Comparison of ENCODE assay signal across 7 cellular contexts in genomic region chr17:63425478-63425877, GRCh38. TPM values are rescaled to one million over a fixed set of nuclear protein-coding genes. Genes with fewer than 3 reads are reported as not detected.
DNase-seq lines count a peak whose midpoint lies in the region; ATAC-seq and TF ChIP-seq lines count a peak whose summit lies in the region.

No MANE protein-coding gene starts in this region.

- H3K27me3 ChIP-seq in neutrophil, result no peaks in the 10 kb centered on the region
- no peaks in the 10 kb centered on the region for H3K27me3 ChIP-seq in thoracic aorta (replicated peaks; ENCODE audit: insufficient read depth)

- H3K9me3 ChIP-seq in neutrophil (no peaks in the 10 kb centered on the region), thoracic aorta (no peaks in the 10 kb centered on the region)

- peak; percentile 78 for ATAC-seq in thoracic aorta (ENCODE audit: insufficient number of reproducible peaks, low FRiP score, low read depth)

- no peaks in the 10 kb centered on the region for H3K4me1 ChIP-seq in neutrophil (ENCODE audit: control insufficient read depth in 1 of 2, insufficient read depth in 1 of 2, low read depth in 1 of 2, low read length in 1 of 2)
- H3K4me1 ChIP-seq in thoracic aorta (ENCODE audit: control insufficient read depth in 1 of 2, low read depth in 2 of 2), result peaks cover 0 to 4% of the 10 kb centered on the region in 2 donors

- H3K4me3 ChIP-seq in neutrophil (ENCODE audit: low read depth in 1 of 2, low read length in 1 of 2) (no peak overlapping the region), thoracic aorta (no peak overlapping the region)

- TF ChIP-seq CTCF in GM12874 (IDR thresholded peaks at IDR 0.05; ENCODE audit: insufficient read depth, low read depth, low read length) (peak; percentile 83), neutrophil (IDR thresholded peaks at IDR 0.05) (peak; percentile 75), thoracic aorta (IDR thresholded peaks at IDR 0.05) (peak; percentile 88)

- H3K27ac ChIP-seq in neutrophil, result no peak overlapping the region
- H3K27ac ChIP-seq in thoracic aorta, result no peak overlapping the region

- DNase-seq in LHCN-M2 (ENCODE audit: low read depth) (peak; percentile 74), RPMI8226 (peak; percentile 75), fibroblast of peridontal ligament (ENCODE audit: extremely low read depth) (peak; percentile 93), thoracic aorta (ENCODE audit: low spot score) (peak; percentile 40)
- DNase-seq in activated T-cell treated with anti-CD3 and anti-CD28 coated beads, Interleukin-2, amount 50 U/mL, for 48 hours, result peak; percentile 78 to 80

- H3K36me3 ChIP-seq in neutrophil (peaks cover 32% of the 10 kb centered on the region), thoracic aorta (peaks cover under 1% of the 10 kb centered on the region)

RNA-seq across cellular contexts. Expression of gene CYB561, which starts 20.6 kb away (rescaled TPM):
- total RNA-seq in LHCN-M2 (2014; rRNA removed) (3.8 and 6.7 TPM in 2 replicates), thoracic aorta (10 to 100 TPM; 19.0 to 23.7 TPM)
- polyA plus RNA-seq in LHCN-M2 (2012), result 5.5 TPM

RNA-seq across cellular contexts. Expression of gene ACE, which starts 51.4 kb away (rescaled TPM):
- total RNA-seq in LHCN-M2 (2014; rRNA removed), result 0.63 TPM in 1 of 2 replicates, not detected in the other
- 0.07 TPM for polyA plus RNA-seq in LHCN-M2 (2012)
- 10 to 100 TPM in 1 of 2 donors, 1 to 10 TPM in 1; 5.4 to 16.5 TPM for total RNA-seq in thoracic aorta

Comparison
In these comparisons a context has a peak if more than half of its experiments do, and no peak if none do; other contexts are left out.
1. DNase-seq: peak in every context shown above with its lines; median percentile 93 in fibroblast of peridontal ligament; 79 in activated T-cell treated with anti-CD3 and anti-CD28 coated beads, Interleukin-2, amount 50 U/mL, for 48 hours; 75 in RPMI8226; 74 in LHCN-M2; 40 in thoracic aorta.